Comparison of ENCODE assay signal across 11 cellular contexts in the genomic region with DNA sequence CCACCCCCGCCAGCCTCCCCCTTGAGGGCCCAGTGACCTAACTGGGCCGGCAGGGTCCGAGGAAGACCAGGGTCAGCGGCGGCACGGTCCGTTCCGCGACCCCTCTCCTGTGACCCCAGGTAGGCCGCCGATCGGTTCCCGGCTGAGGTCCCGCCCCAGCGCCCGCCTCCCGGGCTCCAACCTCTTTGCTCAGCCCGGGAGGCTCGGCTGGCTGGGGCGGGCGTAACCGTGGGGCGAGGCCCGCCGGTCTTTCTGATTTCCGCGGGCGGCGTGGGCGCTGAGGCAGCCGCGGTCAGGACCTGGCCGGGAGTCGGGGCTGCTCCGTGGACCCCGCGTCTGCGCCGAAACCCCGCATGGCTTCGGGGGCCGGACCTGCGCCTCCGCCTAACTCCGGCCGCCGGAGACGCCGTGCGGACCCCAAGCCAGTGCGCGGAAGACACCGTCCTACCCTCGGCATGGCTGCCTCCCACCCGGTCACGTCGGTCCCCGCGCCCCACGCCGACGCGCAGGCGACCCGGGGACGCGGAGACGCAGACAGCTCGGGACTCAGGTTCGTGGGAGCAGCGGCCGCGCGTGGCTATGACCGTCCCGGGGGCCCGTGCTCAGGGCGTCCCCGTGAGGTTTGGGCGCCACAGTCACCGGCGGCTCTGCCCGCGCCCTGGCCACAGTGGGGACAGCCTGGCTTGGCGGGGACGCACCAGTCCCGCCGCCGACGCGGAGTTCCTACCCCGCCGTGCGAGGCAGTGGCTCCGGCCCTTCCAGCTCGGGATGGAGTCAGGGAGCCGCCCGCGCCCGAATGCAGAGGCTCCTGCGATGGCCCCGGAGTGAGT. TPM values are rescaled to one million over a fixed set of nuclear protein-coding genes. Genes with fewer than 3 reads are reported as not detected.
DNase-seq lines count a peak whose midpoint lies in the region; ATAC-seq lines count a peak whose summit lies in the region.
"Had no signal": no experiment of that assay in that cellular context is flagged by ENCODE, and none has a peak within 500 bp of the region (broad histone marks: within the 10 kb centered on the region; RNA-seq: fewer than 3 reads in every experiment).

No MANE protein-coding gene starts in this region.

- H3K27ac Mint-ChIP-seq in activated CD8-positive, alpha-beta T cell treated with anti-CD3 and anti-CD28 coated beads, Interleukin-2, amount 10 ng/mL, durations not matched to agents 7 days and 5 days, result no peak overlapping the region

- H3K9ac ChIP-seq in iPS-15b (ENCODE audit: low read depth, low read length), result no peak overlapping the region

- H3K9me3 Mint-ChIP-seq in activated CD8-positive, alpha-beta T cell treated with anti-CD3 and anti-CD28 coated beads, Interleukin-2, amount 10 ng/mL, durations not matched to agents 7 days and 5 days (ENCODE audit: insufficient read depth), result no peaks in the 10 kb centered on the region

- H3K27me3 ChIP-seq in H7 (ENCODE audit: control insufficient read depth, insufficient read depth, low read length), result peaks cover 37% of the 10 kb centered on the region
- peaks cover 18% of the 10 kb centered on the region for H3K27me3 ChIP-seq in iPS-15b (ENCODE audit: control insufficient read depth, insufficient read depth, low read length)

- H3K27ac ChIP-seq in skin epidermis, result peak overlapping the region in 11 of 21 experiments; percentile 15 to 74 (median 40)

- H3K36me3 Mint-ChIP-seq in activated CD8-positive, alpha-beta T cell treated with anti-CD3 and anti-CD28 coated beads, Interleukin-2, amount 10 ng/mL, durations not matched to agents 7 days and 5 days (ENCODE audit: low read depth), result no peaks in the 10 kb centered on the region

- POLR2A ChIA-PET in activated CD8-positive, alpha-beta T cell treated with anti-CD3 and anti-CD28 coated beads, Interleukin-2, amount 10 ng/mL, durations not matched to agents 7 days and 5 days (lab: Charles Lee), result no interaction called here

- H3K4me3 Mint-ChIP-seq in activated CD8-positive, alpha-beta T cell treated with anti-CD3 and anti-CD28 coated beads, Interleukin-2, amount 10 ng/mL, durations not matched to agents 7 days and 5 days, result no peak overlapping the region

- no peaks in the 10 kb centered on the region for H3K4me1 ChIP-seq in iPS-15b (ENCODE audit: control insufficient read depth, insufficient read depth, low read length)

- H3K4me1 Mint-ChIP-seq in activated CD8-positive, alpha-beta T cell treated with anti-CD3 and anti-CD28 coated beads, Interleukin-2, amount 10 ng/mL, durations not matched to agents 7 days and 5 days (ENCODE audit: low read depth), result peaks cover 18% of the 10 kb centered on the region

- H3K9me3 ChIP-seq in iPS-15b (ENCODE audit: control insufficient read depth, insufficient read depth, low read length), result no peaks in the 10 kb centered on the region

- H3K4me3 ChIP-seq in H7 (ENCODE audit: insufficient read depth, low read depth, low read length), result peak overlapping the region; percentile 62
- H3K4me3 ChIP-seq in iPS-15b (ENCODE audit: low read depth, low read length), result peak overlapping the region; percentile 50
- H3K4me3 ChIP-seq in skin epidermis, result peak overlapping the region in 6 of 7 experiments; percentile 4 to 27 (median 20)

- no peaks in the 10 kb centered on the region; the same call in 1 of the 2 replicates for H3K36me3 ChIP-seq in H7 (replicated peaks; ENCODE audit: control insufficient read depth, insufficient read depth, low read length)
- no peaks in the 10 kb centered on the region for H3K36me3 ChIP-seq in iPS-15b (ENCODE audit: control insufficient read depth, insufficient read depth, low read length)

- peak; percentile 28 for ATAC-seq in activated CD8-positive, alpha-beta T cell treated with anti-CD3 and anti-CD28 coated beads, Interleukin-2, amount 10 ng/mL, durations not matched to agents 7 days and 5 days
- ATAC-seq in HG03520 (IDR thresholded peaks at IDR 0.05; ENCODE audit: unreplicated experiment) (no peak), HG03039 (IDR thresholded peaks at IDR 0.05; ENCODE audit: unreplicated experiment) (no peak), HG02870 (IDR thresholded peaks at IDR 0.05; ENCODE audit: unreplicated experiment) (no peak)

- CTCF ChIA-PET in activated CD8-positive, alpha-beta T cell treated with anti-CD3 and anti-CD28 coated beads, Interleukin-2, amount 10 ng/mL, durations not matched to agents 7 days and 5 days (lab: Charles Lee), result no interaction called here

- H3K27me3 Mint-ChIP-seq in activated CD8-positive, alpha-beta T cell treated with anti-CD3 and anti-CD28 coated beads, Interleukin-2, amount 10 ng/mL, durations not matched to agents 7 days and 5 days (ENCODE audit: low read depth), result peaks cover 54% of the 10 kb centered on the region

- DNase-seq in H7, result peak; percentile 89
- no peak for DNase-seq in activated CD8-positive, alpha-beta T cell treated with anti-CD3 and anti-CD28 coated beads, Interleukin-2, amount 10 ng/mL, durations not matched to agents 7 days and 5 days
- no peak for DNase-seq in midbrain (lab: John Stamatoyannopoulos, UW)
- DNase-seq: COR-L47, T-helper 9 cell had no signal

RNA-seq across cellular contexts. Expression of a gene that starts 1.0 kb away (rescaled TPM):
- 25.0 and 29.2 TPM in 2 replicates for total RNA-seq in H7 (2014; rRNA removed; shearing (Covaris generic))
- not detected for total RNA-seq in activated CD8-positive, alpha-beta T cell treated with anti-CD3 and anti-CD28 coated beads, Interleukin-2, amount 10 ng/mL, durations not matched to agents 7 days and 5 days
- total RNA-seq: temporal lobe had no signal

RNA-seq across cellular contexts. Expression of a gene that starts 6.6 kb away (rescaled TPM):
- 8.8 and 13.4 TPM in 2 replicates for total RNA-seq in H7 (2014; rRNA removed; shearing (Covaris generic))
- not detected for total RNA-seq in activated CD8-positive, alpha-beta T cell treated with anti-CD3 and anti-CD28 coated beads, Interleukin-2, amount 10 ng/mL, durations not matched to agents 7 days and 5 days
- total RNA-seq: temporal lobe had no signal

RNA-seq across cellular contexts. Expression of a gene that starts 40.0 kb away (rescaled TPM):
- total RNA-seq in H7 (2014; rRNA removed; shearing (Covaris generic)), result 1.3 and 1.9 TPM in 2 replicates
- total RNA-seq in activated CD8-positive, alpha-beta T cell treated with anti-CD3 and anti-CD28 coated beads, Interleukin-2, amount 10 ng/mL, durations not matched to agents 7 days and 5 days, result 10 to 100 TPM; 69.9 to 75.5 TPM

Comparison
In these comparisons a context has a peak if more than half of its experiments do, and no peak if none do; other contexts are left out.
1. RNA of a gene that starts 1.0 kb away (total RNA-seq): 25.0 to 29.2 TPM in H7; not detected in activated CD8-positive, alpha-beta T cell treated with anti-CD3 and anti-CD28 coated beads, Interleukin-2, amount 10 ng/mL, durations not matched to agents 7 days and 5 days; every median in the first group is over 10 times any median in the second.
2. RNA of a gene that starts 40.0 kb away (total RNA-seq): 69.9 to 75.5 TPM in activated CD8-positive, alpha-beta T cell treated with anti-CD3 and anti-CD28 coated beads, Interleukin-2, amount 10 ng/mL, durations not matched to agents 7 days and 5 days; 1.3 to 1.9 TPM in H7; every median in the first group is over 10 times any median in the second.
3. Peak in every context shown above with its lines, with median percentiles within 50 percentile points of each other: H3K4me3 ChIP-seq.